In genomic region chr12:57614948-57615500, GRCh38 we compare ENCODE assay signal across 16 cellular contexts. TPM values are rescaled to one million over a fixed set of nuclear protein-coding genes. Genes with fewer than 3 reads are reported as not detected.
"Had no signal": no experiment of that assay in that cellular context is flagged by ENCODE, and none has a peak within 500 bp of the region (broad histone marks: within the 10 kb centered on the region; RNA-seq: fewer than 3 reads in every experiment).

No MANE protein-coding gene starts in this region.

- H3K27ac Mint-ChIP-seq: activated CD4-positive, alpha-beta T cell treated with anti-CD3 and anti-CD28 coated beads for 36 hours; activated CD8-positive, alpha-beta memory T cell treated with anti-CD3 and anti-CD28 coated beads, Interleukin-2, amount 10 ng/mL, durations not matched to agents 7 days and 5 days; activated T-helper 2 cell treated with anti-CD3 and anti-CD28 coated beads, Interferon-gamma antibody, Interleukin-2, Interleukin-4, amounts not matched to agents 10 μg/mL and 5 μg/mL and 100 μg/mL, durations not matched to agents 14 hours and 24 hours and 36 hours; natural killer cell treated with Interleukin-12 subunit alpha and Interleukin-12 subunit beta and Interleukin-15 and Interleukin-18, amount 100 ng/mL, for 72 hours; progenitor cell of endocrine pancreas had no signal

- H3K36me3 Mint-ChIP-seq: activated CD8-positive, alpha-beta memory T cell treated with anti-CD3 and anti-CD28 coated beads, Interleukin-2, amount 10 ng/mL, durations not matched to agents 7 days and 5 days; natural killer cell treated with Interleukin-12 subunit alpha and Interleukin-12 subunit beta and Interleukin-15 and Interleukin-18, amount 100 ng/mL, for 72 hours had no signal

- H3K4me1 ChIP-seq: uterus had no signal

- H3K4me3 ChIP-seq: gastrocnemius medialis, tibial nerve, uterus had no signal

- H3K9me3 ChIP-seq: gastrocnemius medialis, heart right ventricle, tibial nerve, uterus had no signal

- DNase-seq: activated CD8-positive, alpha-beta memory T cell treated with anti-CD3 and anti-CD28 coated beads, Interleukin-2, amount 10 ng/mL, durations not matched to agents 7 days and 5 days; activated naive CD4-positive, alpha-beta T cell treated with anti-CD3 and anti-CD28 coated beads, Interleukin-2, amount 50 U/mL, for 16 hours; effector CD4-positive, alpha-beta T cell; gastrocnemius medialis; stimulated activated CD4-positive, alpha-beta T cell treated with anti-CD3 and anti-CD28 coated beads, Interleukin-12 subunit alpha, Interleukin-12 subunit beta, amount 100 ng/mL, for 4 hours; stimulated activated CD4-positive, alpha-beta T cell treated with anti-CD3 and anti-CD28 coated beads, Interleukin-1b, Interleukin-23, amount 100 ng/mL, for 48 hours; stimulated activated naive CD8-positive, alpha-beta T cell treated with anti-CD3 and anti-CD28 coated beads, Interleukin-15, Interleukin-2, amounts not matched to agents 100 U/mL and 50 U/mL, for 24 hours; SW 1271 had no signal

- H3K9me3 Mint-ChIP-seq: activated T-helper 2 cell treated with anti-CD3 and anti-CD28 coated beads, Interferon-gamma antibody, Interleukin-2, Interleukin-4, amounts not matched to agents 10 μg/mL and 5 μg/mL and 100 μg/mL, durations not matched to agents 14 hours and 24 hours and 36 hours; natural killer cell treated with Interleukin-12 subunit alpha and Interleukin-12 subunit beta and Interleukin-15 and Interleukin-18, amount 100 ng/mL, for 72 hours had no signal

- H3K27me3 ChIP-seq: uterus had no signal

- H3K4me3 Mint-ChIP-seq: activated CD4-positive, alpha-beta T cell treated with anti-CD3 and anti-CD28 coated beads for 36 hours; activated CD8-positive, alpha-beta memory T cell treated with anti-CD3 and anti-CD28 coated beads, Interleukin-2, amount 10 ng/mL, durations not matched to agents 7 days and 5 days; natural killer cell treated with Interleukin-12 subunit alpha and Interleukin-12 subunit beta and Interleukin-15 and Interleukin-18, amount 100 ng/mL, for 72 hours had no signal

- H3K27ac ChIP-seq: gastrocnemius medialis, tibial nerve, uterus had no signal

- ATAC-seq: activated CD4-positive, alpha-beta T cell treated with anti-CD3 and anti-CD28 coated beads for 36 hours; gastrocnemius medialis; heart right ventricle; natural killer cell treated with Interleukin-12 subunit alpha and Interleukin-12 subunit beta and Interleukin-15 and Interleukin-18, amount 100 ng/mL, for 72 hours; stimulated activated naive CD8-positive, alpha-beta T cell treated with anti-CD3 and anti-CD28 coated beads, Interleukin-15, Interleukin-2, amounts not matched to agents 100 U/mL and 50 U/mL, for 24 hours had no signal

- H3K36me3 ChIP-seq: gastrocnemius medialis, uterus had no signal

RNA-seq across cellular contexts. Expression of gene B4GALNT1, which starts 18.0 kb away (rescaled TPM):
- total RNA-seq: bronchial epithelial cell had no signal
